ENCODE assay signal across 2 cellular contexts in genomic region chr16:89697616-89698331, GRCh38.
TF ChIP-seq lines count a peak whose summit lies in the region.

No MANE protein-coding gene starts in this region.

TF ChIP-seq in GM12878, 131 proteins besides CTCF, POLR2A, EP300 and RAD21:
- TF ChIP-seq ZSCAN29 (IDR thresholded peaks at IDR 0.05) (no peak), ESRRA (IDR thresholded peaks at IDR 0.05; ENCODE audit: low read length) (no peak), JUNB (IDR thresholded peaks at IDR 0.05) (no peak), TCF3 (IDR thresholded peaks at IDR 0.05; ENCODE audit: borderline replicate concordance, insufficient read depth, low read depth, low read length) (0 out of 2 replicates have a peak, but pooled peaks have one; percentile 13)

TF ChIP-seq in WTC11, 78 proteins besides CTCF, POLR2A, EP300 and RAD21:
- TF ChIP-seq, protein P1, sequence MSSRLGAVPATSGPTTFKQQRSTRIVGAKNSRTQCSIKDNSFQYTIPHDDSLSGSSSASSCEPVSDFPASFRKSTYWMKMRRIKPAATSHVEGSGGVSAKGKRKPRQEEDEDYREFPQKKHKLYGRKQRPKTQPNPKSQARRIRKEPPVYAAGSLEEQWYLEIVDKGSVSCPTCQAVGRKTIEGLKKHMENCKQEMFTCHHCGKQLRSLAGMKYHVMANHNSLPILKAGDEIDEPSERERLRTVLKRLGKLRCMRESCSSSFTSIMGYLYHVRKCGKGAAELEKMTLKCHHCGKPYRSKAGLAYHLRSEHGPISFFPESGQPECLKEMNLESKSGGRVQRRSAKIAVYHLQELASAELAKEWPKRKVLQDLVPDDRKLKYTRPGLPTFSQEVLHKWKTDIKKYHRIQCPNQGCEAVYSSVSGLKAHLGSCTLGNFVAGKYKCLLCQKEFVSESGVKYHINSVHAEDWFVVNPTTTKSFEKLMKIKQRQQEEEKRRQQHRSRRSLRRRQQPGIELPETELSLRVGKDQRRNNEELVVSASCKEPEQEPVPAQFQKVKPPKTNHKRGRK (CRISPR knock-in tag; IDR thresholded peaks at IDR 0.05; ENCODE audit: borderline replicate concordance): no peak
TF ChIP-seq in WTC11: peak in this region for 0.
